13 cellular contexts compared by ENCODE assay signal in the genomic region with DNA sequence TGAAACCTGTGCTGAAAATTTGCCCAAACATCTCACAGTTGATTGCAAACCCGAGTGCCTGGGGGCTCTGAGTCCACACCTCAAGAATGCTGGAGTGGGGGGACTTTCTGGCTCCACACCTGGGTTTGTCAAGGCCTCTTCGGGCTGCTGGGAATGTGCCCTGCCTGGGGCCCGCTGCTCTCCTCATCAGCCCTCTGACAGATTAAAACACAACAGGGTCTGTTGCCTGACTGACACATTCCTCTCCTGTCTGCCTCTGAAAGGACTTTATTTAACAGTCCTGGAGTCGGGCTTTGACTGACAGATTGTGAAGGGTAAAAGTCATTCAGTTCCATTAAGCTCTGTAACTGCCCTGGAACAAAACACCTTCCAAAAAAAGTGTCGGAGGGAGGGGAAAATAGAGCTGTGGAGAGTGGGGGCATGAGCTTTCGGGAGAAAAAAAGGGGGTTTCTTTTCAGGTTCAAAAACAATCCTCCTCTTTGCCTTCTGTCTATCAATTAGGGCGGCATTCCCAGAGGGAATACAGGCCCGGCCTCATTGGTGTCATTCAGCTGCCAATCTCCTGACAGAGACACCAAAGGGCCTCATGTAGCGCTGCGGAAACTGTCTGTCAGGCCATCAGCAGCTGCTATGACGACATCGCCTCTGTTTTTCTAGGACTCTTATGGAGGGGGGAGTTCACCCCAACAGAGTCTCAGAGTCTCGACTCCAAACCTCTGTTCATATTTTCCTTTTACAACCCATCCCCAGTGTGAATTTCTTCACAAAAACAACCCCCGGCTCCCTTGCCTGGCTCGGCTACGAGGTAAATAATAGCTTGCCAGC.
DNase-seq lines count a peak whose midpoint lies in the region; ATAC-seq, FAIRE-seq and TF ChIP-seq lines count a peak whose summit lies in the region.
"Had no signal": no experiment of that assay in that cellular context is flagged by ENCODE, and none has a peak within 500 bp of the region (broad histone marks: within the 10 kb centered on the region; RNA-seq: fewer than 3 reads in every experiment).

No MANE protein-coding gene starts in this region.

- in situ Hi-C loops in gastrocnemius medialis (cut with MboI; ENCODE audit: low sequenced_read_pairs in 4 of 4), result loop anchor here in 2 of 4 donors (10.0 to 25.0 kb wide), 2 partner anchors 92 to 1434 kb away; partner anchors contain the start of gene HOXA11 (in 1 of the 2)

- TF ChIP-seq POLR2A in gastrocnemius medialis (IDR thresholded peaks at IDR 0.05), result no peak

- H3K4me1 Mint-ChIP-seq in MCF 10A (ENCODE audit: insufficient read depth, unreplicated experiment), result no peaks in the 10 kb centered on the region
- no peaks in the 10 kb centered on the region for H3K4me1 Mint-ChIP-seq in activated CD4-positive, alpha-beta T cell treated with anti-CD3 and anti-CD28 coated beads for 36 hours
- H3K4me1 Mint-ChIP-seq in activated CD4-positive, alpha-beta T cell treated with anti-CD3 and anti-CD28 coated beads, Interleukin-2, amount 10 ng/mL, durations not matched to agents 7 days and 5 days, result no peaks in the 10 kb centered on the region

- no peaks in the 10 kb centered on the region for H4K20me1 ChIP-seq in keratinocyte (ENCODE audit: control insufficient read depth, extremely low read depth, insufficient read depth, low read length)
- H4K20me1 ChIP-seq: BLaER1 treated with 17β-estradiol and CSF1 and Interleukin-3, amounts not matched to agents 10 nM and 100 nM had no signal

- TF ChIP-seq CTCF in MCF 10A (IDR thresholded peaks at IDR 0.05; ENCODE audit: unreplicated experiment) (no peak), keratinocyte (optimal IDR thresholded peaks at IDR 0.05 in 1 of 3, IDR thresholded peaks at IDR 0.05 in 1 of 3, conservative IDR thresholded peaks at IDR 0.05 in 1 of 3; ENCODE audit: extremely low read depth in 1 of 3, insufficient read depth in 2 of 3, low read length in 3 of 3) (no peak), gastrocnemius medialis (IDR thresholded peaks at IDR 0.05 in 4 of 5, conservative IDR thresholded peaks at IDR 0.05 in 1 of 5) (no peak)

- peak; percentile 51 to 68 for ATAC-seq in gastrocnemius medialis
- ATAC-seq in activated CD4-positive, alpha-beta T cell treated with anti-CD3 and anti-CD28 coated beads for 36 hours, result no peak

- no peaks in the 10 kb centered on the region for H3K9me1 ChIP-seq in keratinocyte (ENCODE audit: control insufficient read depth, extremely low read depth, insufficient read depth, low read length)

- peak overlapping the region; percentile 0 for H2AFZ ChIP-seq in keratinocyte (ENCODE audit: control insufficient read depth, low read length)

- H3K27ac ChIP-seq in keratinocyte (ENCODE audit: control insufficient read depth, insufficient read depth, low read length) (no peak overlapping the region), gastrocnemius medialis (peak overlapping the region; percentile 86 to 94 (median 90))
- H3K27ac ChIP-seq: BLaER1 treated with 17β-estradiol and CSF1 and Interleukin-3, amounts not matched to agents 10 nM and 100 nM; neutrophil; WERI-Rb-1 had no signal

- DNase-seq in HEK293T (ENCODE audit: extremely low spot score), result no peak
- DNase-seq in MCF 10A (ENCODE audit: unreplicated experiment), result peak; percentile 5
- DNase-seq in keratinocyte (ENCODE audit: low read depth, low spot score), result peak; percentile 23
- DNase-seq in gastrocnemius medialis, result peak; percentile 59 to 60
- DNase-seq in activated CD4-positive, alpha-beta T cell treated with anti-CD3 and anti-CD28 coated beads for 36 hours, result no peak
- no peak for DNase-seq in NCI-H1092 treated with DMSO at 0.1 percent for 48 hours (lab: John Stamatoyannopoulos, UW)
- no peak for DNase-seq in activated CD4-positive, alpha-beta T cell treated with anti-CD3 and anti-CD28 coated beads, Interleukin-2, amount 10 ng/mL, durations not matched to agents 7 days and 5 days
- DNase-seq in T-helper 1 cell, result no peak
- DNase-seq: cortex of kidney, WERI-Rb-1 had no signal

- H3K36me3 ChIP-seq in keratinocyte (ENCODE audit: control insufficient read depth in 2 of 2, extremely low read depth in 1 of 2, insufficient read depth in 2 of 2, low read length in 2 of 2), result no peaks in the 10 kb centered on the region
- no peaks in the 10 kb centered on the region for H3K36me3 ChIP-seq in gastrocnemius medialis
- H3K36me3 ChIP-seq: BLaER1 treated with 17β-estradiol and CSF1 and Interleukin-3, amounts not matched to agents 10 nM and 100 nM; neutrophil; WERI-Rb-1 had no signal

- H3K27me3 Mint-ChIP-seq in MCF 10A (ENCODE audit: insufficient read depth, unreplicated experiment), result peaks cover 76% of the 10 kb centered on the region
- H3K27me3 Mint-ChIP-seq in activated CD4-positive, alpha-beta T cell treated with anti-CD3 and anti-CD28 coated beads for 36 hours, result peaks cover 12% of the 10 kb centered on the region
- H3K27me3 Mint-ChIP-seq in activated CD4-positive, alpha-beta T cell treated with anti-CD3 and anti-CD28 coated beads, Interleukin-2, amount 10 ng/mL, durations not matched to agents 7 days and 5 days, result peaks cover 11% of the 10 kb centered on the region

- H3K9me3 ChIP-seq in keratinocyte (ENCODE audit: control insufficient read depth, low read depth, low read length) (no peaks in the 10 kb centered on the region), gastrocnemius medialis (no peaks in the 10 kb centered on the region)
- H3K9me3 ChIP-seq: BLaER1 treated with 17β-estradiol and CSF1 and Interleukin-3, amounts not matched to agents 10 nM and 100 nM; neutrophil had no signal

- POLR2A ChIA-PET in HEK293T (lab: Yijun Ruan, JAX), result interaction anchor here (0.6 to 1.0 kb wide), 2 partner anchors 35 to 52 kb away, joined by 3 read pairs; no protein-coding TSS in a partner anchor
- POLR2A ChIA-PET in MCF 10A (lab: Yijun Ruan, JAX), result no interaction called here
- POLR2A ChIA-PET in activated CD4-positive, alpha-beta T cell treated with anti-CD3 and anti-CD28 coated beads for 36 hours (lab: Charles Lee), result no interaction called here
- POLR2A ChIA-PET in activated CD4-positive, alpha-beta T cell treated with anti-CD3 and anti-CD28 coated beads, Interleukin-2, amount 10 ng/mL, durations not matched to agents 7 days and 5 days (lab: Charles Lee), result no interaction called here

- dilution Hi-C loops in keratinocyte (cut with MboI; ENCODE audit: extremely low pct_ligation_motif_present, low sequenced_read_pairs), result no loop called here

- H3K27ac Mint-ChIP-seq in MCF 10A (ENCODE audit: low read depth, unreplicated experiment), result no peak overlapping the region
- H3K27ac Mint-ChIP-seq in activated CD4-positive, alpha-beta T cell treated with anti-CD3 and anti-CD28 coated beads for 36 hours, result no peak overlapping the region
- no peak overlapping the region for H3K27ac Mint-ChIP-seq in activated CD4-positive, alpha-beta T cell treated with anti-CD3 and anti-CD28 coated beads, Interleukin-2, amount 10 ng/mL, durations not matched to agents 7 days and 5 days

- H3K27me3 ChIP-seq in keratinocyte (ENCODE audit: control insufficient read depth, extremely low read depth, insufficient read depth, low read length) (no peaks in the 10 kb centered on the region), gastrocnemius medialis (no peaks in the 10 kb centered on the region)
- H3K27me3 ChIP-seq: BLaER1 treated with 17β-estradiol and CSF1 and Interleukin-3, amounts not matched to agents 10 nM and 100 nM; neutrophil had no signal

- intact Hi-C loops in MCF 10A (cut with micrococcal nuclease) (no loop called here), gastrocnemius medialis (cut with DNase I; ENCODE audit: low total_unique reads) (loop anchor here (5.0 kb wide), 2 partner anchors 81 to 89 kb away; no protein-coding TSS in a partner anchor)
- intact Hi-C loops in activated CD4-positive, alpha-beta T cell treated with anti-CD3 and anti-CD28 coated beads for 36 hours (cut with DNase I, micrococcal nuclease), result no loop called here

- no peak overlapping the region for H3K4me3 Mint-ChIP-seq in MCF 10A (ENCODE audit: unreplicated experiment)
- H3K4me3 Mint-ChIP-seq in activated CD4-positive, alpha-beta T cell treated with anti-CD3 and anti-CD28 coated beads for 36 hours, result no peak overlapping the region
- no peak overlapping the region for H3K4me3 Mint-ChIP-seq in activated CD4-positive, alpha-beta T cell treated with anti-CD3 and anti-CD28 coated beads, Interleukin-2, amount 10 ng/mL, durations not matched to agents 7 days and 5 days

- H3K36me3 Mint-ChIP-seq in MCF 10A (ENCODE audit: insufficient read depth, unreplicated experiment), result no peaks in the 10 kb centered on the region
- no peaks in the 10 kb centered on the region for H3K36me3 Mint-ChIP-seq in activated CD4-positive, alpha-beta T cell treated with anti-CD3 and anti-CD28 coated beads for 36 hours (ENCODE audit: low read depth)
- no peaks in the 10 kb centered on the region for H3K36me3 Mint-ChIP-seq in activated CD4-positive, alpha-beta T cell treated with anti-CD3 and anti-CD28 coated beads, Interleukin-2, amount 10 ng/mL, durations not matched to agents 7 days and 5 days (ENCODE audit: low read depth)

- no peaks in the 10 kb centered on the region for H3K9me3 Mint-ChIP-seq in MCF 10A (ENCODE audit: unreplicated experiment)
- H3K9me3 Mint-ChIP-seq in activated CD4-positive, alpha-beta T cell treated with anti-CD3 and anti-CD28 coated beads for 36 hours (ENCODE audit: low read depth), result no peaks in the 10 kb centered on the region
- no peaks in the 10 kb centered on the region for H3K9me3 Mint-ChIP-seq in activated CD4-positive, alpha-beta T cell treated with anti-CD3 and anti-CD28 coated beads, Interleukin-2, amount 10 ng/mL, durations not matched to agents 7 days and 5 days

- H3K79me2 ChIP-seq in keratinocyte (ENCODE audit: control insufficient read depth, insufficient read depth, low read length), result no peaks in the 10 kb centered on the region

- no peak for FAIRE-seq in keratinocyte (lab: Jason Lieb, UNC)
- FAIRE-seq: urothelium cell line had no signal

- no peak overlapping the region for H3K9ac ChIP-seq in keratinocyte (ENCODE audit: control insufficient read depth, extremely low read depth, insufficient read depth, low read length)
- H3K9ac ChIP-seq: BLaER1 treated with 17β-estradiol and CSF1 and Interleukin-3, amounts not matched to agents 10 nM and 100 nM had no signal

- H3K4me3 ChIP-seq in keratinocyte (ENCODE audit: control insufficient read depth in 2 of 3, extremely low read depth in 1 of 3, insufficient read depth in 2 of 3, low read depth in 1 of 3, low read length in 3 of 3), result no peak overlapping the region
- H3K4me3 ChIP-seq in gastrocnemius medialis, result no peak overlapping the region
- H3K4me3 ChIP-seq: BLaER1 treated with 17β-estradiol and CSF1 and Interleukin-3, amounts not matched to agents 10 nM and 100 nM had no signal

- BruUV-seq in MCF 10A (replicated peaks; lab: Mats Ljungman, UMichigan), result no TSS peak

- CTCF ChIA-PET in HEK293T (lab: Yijun Ruan, JAX) (no interaction called here), MCF 10A (lab: Yijun Ruan, JAX) (no interaction called here)
- CTCF ChIA-PET in activated CD4-positive, alpha-beta T cell treated with anti-CD3 and anti-CD28 coated beads for 36 hours (lab: Charles Lee), result interaction anchor here (0.7 kb wide), 1 partner anchor 409 kb away, joined by 4 read pairs; no protein-coding TSS in a partner anchor
- CTCF ChIA-PET in activated CD4-positive, alpha-beta T cell treated with anti-CD3 and anti-CD28 coated beads, Interleukin-2, amount 10 ng/mL, durations not matched to agents 7 days and 5 days (lab: Charles Lee), result no interaction called here

- H3K4me1 ChIP-seq in keratinocyte (ENCODE audit: control insufficient read depth, extremely low read depth, insufficient read depth, low read length) (peaks cover 7% of the 10 kb centered on the region), gastrocnemius medialis (peaks cover 38 to 61% of the 10 kb centered on the region in 2 donors)
- H3K4me1 ChIP-seq: BLaER1 treated with 17β-estradiol and CSF1 and Interleukin-3, amounts not matched to agents 10 nM and 100 nM had no signal

- H3K4me2 ChIP-seq in keratinocyte (ENCODE audit: control insufficient read depth, extremely low read depth, insufficient read depth, low read depth, low read length), result peak overlapping the region; percentile 6
- H3K4me2 ChIP-seq: BLaER1 treated with 17β-estradiol and CSF1 and Interleukin-3, amounts not matched to agents 10 nM and 100 nM had no signal

Comparison
In these comparisons a context has a peak if more than half of its experiments do, and no peak if none do; other contexts are left out.
1. DNase-seq: peak in MCF 10A (single experiment), keratinocyte (single experiment) and gastrocnemius medialis (2 of 2); none in HEK293T (single experiment), activated CD4-positive, alpha-beta T cell treated with anti-CD3 and anti-CD28 coated beads for 36 hours (single experiment), NCI-H1092 treated with DMSO at 0.1 percent for 48 hours (single experiment), activated CD4-positive, alpha-beta T cell treated with anti-CD3 and anti-CD28 coated beads, Interleukin-2, amount 10 ng/mL, durations not matched to agents 7 days and 5 days (single experiment) and T-helper 1 cell (0 of 5).